ENCODE assay signal across 18 cellular contexts in the genomic region with DNA sequence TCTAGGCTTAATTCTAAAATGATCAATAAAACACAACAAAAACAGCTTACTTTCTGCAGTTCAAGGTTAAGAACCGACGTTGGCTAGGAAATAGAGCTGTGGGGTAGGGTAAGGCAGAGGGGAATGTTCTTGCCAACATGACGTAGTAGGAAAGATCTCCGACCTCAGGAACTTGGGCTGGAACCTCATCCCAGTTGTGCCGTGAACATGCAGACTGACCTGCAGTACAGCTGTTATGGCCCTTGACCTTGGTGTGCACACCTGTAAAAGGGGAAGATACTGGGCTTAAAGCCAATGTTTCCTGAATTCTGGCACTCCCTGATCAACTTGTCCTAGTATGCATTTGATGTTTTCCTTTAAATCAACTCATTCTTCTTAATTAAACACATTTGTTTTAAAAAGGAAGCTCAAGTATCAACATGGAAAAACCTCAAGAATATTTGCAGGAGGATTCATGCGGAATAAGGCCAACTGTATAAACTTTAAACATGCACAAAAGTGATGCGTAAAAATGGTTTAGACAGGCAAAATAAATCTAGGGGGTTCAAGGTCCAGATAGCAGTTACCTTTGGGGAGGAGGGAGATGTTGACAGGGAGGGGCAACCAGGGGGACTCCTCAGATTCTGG. TPM values are rescaled to one million over a fixed set of nuclear protein-coding genes. Genes with fewer than 3 reads are reported as not detected.
DNase-seq lines count a peak whose midpoint lies in the region; ATAC-seq and TF ChIP-seq lines count a peak whose summit lies in the region.
"Had no signal": no experiment of that assay in that cellular context is flagged by ENCODE, and none has a peak within 500 bp of the region (broad histone marks: within the 10 kb centered on the region; RNA-seq: fewer than 3 reads in every experiment).

No MANE protein-coding gene starts in this region.

- H2AK5ac ChIP-seq in neuronal stem cell (ENCODE audit: low read depth, low read length) = no peak overlapping the region

- no peaks in the 10 kb centered on the region for H3K4me1 Mint-ChIP-seq in stimulated activated naive CD8-positive, alpha-beta T cell treated with anti-CD3 and anti-CD28 coated beads, Interleukin-15, amount 100 ng/mL, for 72 hours
- H3K4me1 Mint-ChIP-seq: CD4-positive, alpha-beta memory T cell had no signal

- H3K79me2 ChIP-seq in fibroblast of lung (ENCODE audit: control insufficient read depth, insufficient read depth, low read length) = no peaks in the 10 kb centered on the region
- no peaks in the 10 kb centered on the region for H3K79me2 ChIP-seq in osteoblast (ENCODE audit: insufficient read depth, low read length)

- H3K9ac ChIP-seq in fibroblast of lung (ENCODE audit: insufficient read depth, low read length) = no peak overlapping the region
- no peak overlapping the region for H3K9ac ChIP-seq in neuronal stem cell (ENCODE audit: low read depth, low read length, poor library complexity)
- H3K9ac ChIP-seq: KMS-11 had no signal

- no peak overlapping the region for H4K8ac ChIP-seq in neuronal stem cell (ENCODE audit: low read depth, low read length)

- DNase-seq in GM03348 (ENCODE audit: low spot score) = peak; percentile 53
- DNase-seq in MG63 = peak; percentile 46
- peak; percentile 14 to 33 for DNase-seq in fibroblast of lung (ENCODE audit: low read depth in 2 of 2)
- peak; percentile 45 for DNase-seq in osteoblast (ENCODE audit: insufficient read length, low spot score, missing footprints)
- DNase-seq in dorsolateral prefrontal cortex = no peak
- no peak for DNase-seq in activated naive CD4-positive, alpha-beta T cell treated with Interleukin-2 at 50 U/mL for 16 hours
- DNase-seq in stimulated activated naive CD8-positive, alpha-beta T cell treated with anti-CD3 and anti-CD28 coated beads, Interleukin-15, amount 100 ng/mL, for 72 hours = no peak
- no peak for DNase-seq in neuronal stem cell (ENCODE audit: low spot score)
- DNase-seq: Calu3; CD4-positive, alpha-beta memory T cell; NCI-H1105; NCI-H1694; NCI-H524 treated with DMSO at 0.1 percent for 48 hours had no signal

- H3K27me3 ChIP-seq in MG63 (peaks cover 2% of the 10 kb centered on the region; the same call in 1 of the 2 replicates), fibroblast of lung (ENCODE audit: control insufficient read depth, insufficient read depth, low read length) (peaks cover 3% of the 10 kb centered on the region), osteoblast (ENCODE audit: insufficient read depth, low read length) (no peaks in the 10 kb centered on the region), dorsolateral prefrontal cortex (peaks cover 0 to 21% (median 0%) of the 10 kb centered on the region in 45 donors), neuronal stem cell (ENCODE audit: control insufficient read depth in 3 of 3, insufficient read depth in 3 of 3, low read depth in 1 of 3, low read length in 3 of 3) (peaks cover 0 to 9% (median 0%) of the 10 kb centered on the region in 3 experiments)

- H3K9me3 ChIP-seq in MG63 (no peaks in the 10 kb centered on the region), fibroblast of lung (ENCODE audit: control insufficient read depth, insufficient read depth, low read depth, low read length) (no peaks in the 10 kb centered on the region), osteoblast (ENCODE audit: low read depth, low read length) (no peaks in the 10 kb centered on the region), neuronal stem cell (replicated peaks in 1 of 2; ENCODE audit: control insufficient read depth in 2 of 2, insufficient read depth in 1 of 2, low read depth in 1 of 2, low read length in 2 of 2) (no peaks in the 10 kb centered on the region)

- H3K4me2 ChIP-seq in fibroblast of lung (ENCODE audit: extremely low read depth, insufficient read depth, low read length) (peak overlapping the region; percentile 20), osteoblast (ENCODE audit: insufficient read depth, low read length) (no peak overlapping the region), neuronal stem cell (ENCODE audit: insufficient read depth, low read length, poor library complexity, severe bottlenecking) (no peak overlapping the region)
- H3K4me2 ChIP-seq: GM23338, KMS-11 had no signal

- no peak overlapping the region for H2BK15ac ChIP-seq in neuronal stem cell (ENCODE audit: low read length)

- TF ChIP-seq CTCF in fibroblast of lung (conservative IDR thresholded peaks at IDR 0.05 in 1 of 2, IDR thresholded peaks at IDR 0.05 in 1 of 2; ENCODE audit: low read depth in 1 of 2, low read length in 2 of 2) (no peak), osteoblast (IDR thresholded peaks at IDR 0.05; ENCODE audit: extremely low read depth, low read depth, low read length) (no peak), dorsolateral prefrontal cortex (IDR thresholded peaks at IDR 0.05 in 54 of 56, conservative IDR thresholded peaks at IDR 0.05 in 2 of 56; ENCODE audit: low read depth in 1 of 56, partially characterized antibody in 56 of 56) (no peak)

- H2BK120ac ChIP-seq in neuronal stem cell (ENCODE audit: low read depth, low read length) = no peak overlapping the region

- intact Hi-C loops in dorsolateral prefrontal cortex (cut with DNase I) = no loop called here

- H3K27me3 Mint-ChIP-seq in stimulated activated naive CD8-positive, alpha-beta T cell treated with anti-CD3 and anti-CD28 coated beads, Interleukin-15, amount 100 ng/mL, for 72 hours = peaks cover 18% of the 10 kb centered on the region

- H3K27ac Mint-ChIP-seq in stimulated activated naive CD8-positive, alpha-beta T cell treated with anti-CD3 and anti-CD28 coated beads, Interleukin-15, amount 100 ng/mL, for 72 hours = no peak overlapping the region
- H3K27ac Mint-ChIP-seq: CD4-positive, alpha-beta memory T cell; GM23338 had no signal

- H3K18ac ChIP-seq in neuronal stem cell (ENCODE audit: low read length) = no peak overlapping the region

- no peaks in the 10 kb centered on the region for H3K36me3 ChIP-seq in MG63
- H3K36me3 ChIP-seq in fibroblast of lung (ENCODE audit: control insufficient read depth, insufficient read depth, low read length) = no peaks in the 10 kb centered on the region
- no peaks in the 10 kb centered on the region for H3K36me3 ChIP-seq in osteoblast (ENCODE audit: insufficient read depth, low read length)
- H3K36me3 ChIP-seq in neuronal stem cell (replicated peaks in 1 of 2; ENCODE audit: control insufficient read depth in 2 of 2, insufficient read depth in 2 of 2, low read length in 2 of 2) = no peaks in the 10 kb centered on the region

- H3K14ac ChIP-seq in neuronal stem cell (ENCODE audit: low read length) = no peak overlapping the region

- ATAC-seq in stimulated activated naive CD8-positive, alpha-beta T cell treated with anti-CD3 and anti-CD28 coated beads, Interleukin-15, amount 100 ng/mL, for 72 hours = no peak
- ATAC-seq: GM12878, GM23338, Panc1 had no signal

- no peak overlapping the region for H3K4me3 ChIP-seq in MG63
- H3K4me3 ChIP-seq in fibroblast of lung (replicated peaks in 1 of 4; ENCODE audit: control extremely low read depth in 1 of 4, insufficient read depth in 1 of 4, low read depth in 3 of 4, low read length in 4 of 4) = no peak overlapping the region
- H3K4me3 ChIP-seq in osteoblast (ENCODE audit: insufficient read depth, low read length) = no peak overlapping the region
- H3K4me3 ChIP-seq in dorsolateral prefrontal cortex = no peak overlapping the region
- H3K4me3 ChIP-seq in neuronal stem cell (ENCODE audit: low read length in 2 of 2) = no peak overlapping the region
- H3K4me3 ChIP-seq: GM12878, GM23338 had no signal

- H2AFZ ChIP-seq in fibroblast of lung (ENCODE audit: low read length) (no peak overlapping the region), osteoblast (ENCODE audit: low read length) (no peak overlapping the region), neuronal stem cell (ENCODE audit: low read length) (no peak overlapping the region)
- H2AFZ ChIP-seq: GM23338 had no signal

- H3K23ac ChIP-seq in neuronal stem cell (ENCODE audit: low read depth, low read length, poor library complexity) = no peak overlapping the region

- H3K9me3 Mint-ChIP-seq in stimulated activated naive CD8-positive, alpha-beta T cell treated with anti-CD3 and anti-CD28 coated beads, Interleukin-15, amount 100 ng/mL, for 72 hours = no peaks in the 10 kb centered on the region
- H3K9me3 Mint-ChIP-seq: CD4-positive, alpha-beta memory T cell; GM23338 had no signal

- H2BK5ac ChIP-seq in neuronal stem cell (ENCODE audit: low read length) = no peak overlapping the region

- H4K91ac ChIP-seq in neuronal stem cell (ENCODE audit: low read depth, low read length, poor library complexity) = no peak overlapping the region

- H3K27ac ChIP-seq in fibroblast of lung (ENCODE audit: insufficient read depth, low read length) = no peak overlapping the region
- H3K27ac ChIP-seq in osteoblast (ENCODE audit: low read depth, low read length) = no peak overlapping the region
- no peak overlapping the region for H3K27ac ChIP-seq in dorsolateral prefrontal cortex
- no peak overlapping the region for H3K27ac ChIP-seq in neuronal stem cell (replicated peaks; ENCODE audit: low read length)
- H3K27ac ChIP-seq: KMS-11 had no signal

- no peak overlapping the region for H3K4ac ChIP-seq in neuronal stem cell (ENCODE audit: low read length)

- H2BK12ac ChIP-seq in neuronal stem cell (ENCODE audit: low read length) = no peak overlapping the region

- no peaks in the 10 kb centered on the region for H4K20me1 ChIP-seq in fibroblast of lung (ENCODE audit: control insufficient read depth, extremely low read depth, insufficient read depth, low read length)
- H4K20me1 ChIP-seq in osteoblast (ENCODE audit: insufficient read depth, low read length) = no peaks in the 10 kb centered on the region

- no CpG with 5 or more reads among the region's 7 CpGs for WGBS in neuronal stem cell (ENCODE audit: extremely low coverage in 2 of 2, insufficient read length in 2 of 2, insufficient replicate concordance in 1 of 2), 2 donors

- no peaks in the 10 kb centered on the region for H3K79me1 ChIP-seq in neuronal stem cell (ENCODE audit: low read depth, low read length)

- H3K4me1 ChIP-seq in fibroblast of lung (ENCODE audit: control insufficient read depth, extremely low read depth, insufficient read depth, low read length) (peaks cover 3% of the 10 kb centered on the region), osteoblast (ENCODE audit: insufficient read depth, low read length) (no peaks in the 10 kb centered on the region), neuronal stem cell (ENCODE audit: control insufficient read depth in 2 of 2, insufficient read depth in 1 of 2, low read depth in 1 of 2, low read length in 2 of 2) (peaks cover 0 to 10% of the 10 kb centered on the region in 2 donors)

- no peak overlapping the region for H3K4me3 Mint-ChIP-seq in stimulated activated naive CD8-positive, alpha-beta T cell treated with anti-CD3 and anti-CD28 coated beads, Interleukin-15, amount 100 ng/mL, for 72 hours
- H3K4me3 Mint-ChIP-seq: CD4-positive, alpha-beta memory T cell; GM23338 had no signal

RNA-seq across cellular contexts. Expression of a gene that starts 14.2 kb away (rescaled TPM):
- not detected in 2 replicates for total RNA-seq in MG63 (2014; rRNA removed; shearing (Covaris generic); ENCODE audit: low replicate concordance)
- total RNA-seq in fibroblast of lung (not detected in 2 replicates), osteoblast (not detected in 2 replicates), dorsolateral prefrontal cortex (under 1 TPM in 17 of 120 experiments, not detected in 103; 0.14 to 0.44 (median 0.28) TPM)
- not detected in 2 replicates for polyA plus RNA-seq in fibroblast of lung
- polyA plus RNA-seq in fibroblast of lung (2012) = not detected in 2 replicates
- polyA minus RNA-seq in fibroblast of lung (ENCODE audit: low replicate concordance) = not detected in 2 replicates
- not detected for polyA plus RNA-seq in neuronal stem cell (2013, experiment 1 of 2)
- polyA plus RNA-seq in neuronal stem cell (2013, experiment 2 of 2) = not detected
- total RNA-seq: Calu3; CD4-positive, alpha-beta memory T cell; GM12878 had no signal
- polyA plus RNA-seq: BJ; CD4-positive, alpha-beta memory T cell; GM12878 had no signal

Comparison
In these comparisons a context has a peak if more than half of its experiments do, and no peak if none do; other contexts are left out.
1. DNase-seq: peak in GM03348 (single experiment), MG63 (single experiment), fibroblast of lung (2 of 2) and osteoblast (single experiment); none in dorsolateral prefrontal cortex (0 of 10), activated naive CD4-positive, alpha-beta T cell treated with Interleukin-2 at 50 U/mL for 16 hours (single experiment), stimulated activated naive CD8-positive, alpha-beta T cell treated with anti-CD3 and anti-CD28 coated beads, Interleukin-15, amount 100 ng/mL, for 72 hours (0 of 2) and neuronal stem cell (single experiment).